Comparison of ENCODE assay signal across 12 cellular contexts in the genomic region with DNA sequence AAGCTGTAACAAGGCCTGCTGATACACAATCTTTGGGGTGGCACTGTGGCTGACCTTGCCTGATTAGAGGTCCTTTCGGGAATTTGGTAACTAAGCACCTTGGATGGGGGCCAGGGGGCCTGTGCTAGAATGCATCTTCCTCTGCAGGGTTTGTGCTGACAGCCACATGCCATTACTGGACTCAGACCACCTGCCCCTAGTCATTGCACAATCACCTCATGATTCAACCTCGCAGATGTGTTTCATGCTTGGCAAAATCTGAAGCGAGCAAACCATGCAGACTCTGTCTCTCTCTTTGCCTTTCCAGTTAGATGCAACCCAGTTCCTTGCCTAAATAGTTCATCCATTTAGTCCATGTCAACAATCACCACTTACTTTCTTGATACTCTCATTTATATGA.
DNase-seq lines count a peak whose midpoint lies in the region; ATAC-seq and TF ChIP-seq lines count a peak whose summit lies in the region.
"Had no signal": no experiment of that assay in that cellular context is flagged by ENCODE, and none has a peak within 500 bp of the region (broad histone marks: within the 10 kb centered on the region; RNA-seq: fewer than 3 reads in every experiment).

No MANE protein-coding gene starts in this region.

- H4K91ac ChIP-seq in IMR-90 (ENCODE audit: insufficient read depth, low read depth, low read length), result no peak overlapping the region

- TF ChIP-seq CTCF in IMR-90 (conservative IDR thresholded peaks at IDR 0.05; ENCODE audit: low read depth, low read length) (no peak), choroid plexus epithelial cell (conservative IDR thresholded peaks at IDR 0.05; ENCODE audit: low read depth, low read length) (no peak)

- H3K9ac ChIP-seq in IMR-90 (ENCODE audit: low read depth, low read length), result no peak overlapping the region

- no peak overlapping the region for H2BK20ac ChIP-seq in IMR-90 (ENCODE audit: low read depth, low read length)

- no peak overlapping the region for H3K27ac Mint-ChIP-seq in stimulated activated naive B cell treated with anti-CD40 and anti-IgM and Interleukin-4, amounts not matched to agents 10 μg/mL and 1 μg/mL and 100 μg/mL, for 72 hours
- H3K27ac Mint-ChIP-seq: activated naive CD8-positive, alpha-beta T cell; T-helper 2 cell treated with Interferon-gamma antibody and Interleukin-4, amounts not matched to agents 5 μg/mL and 100 μg/mL, for 36 hours had no signal

- no peaks in the 10 kb centered on the region for H3K79me2 ChIP-seq in ACC112 (ENCODE audit: control insufficient read depth, insufficient read depth, low read length, unreplicated experiment)

- no peak overlapping the region for H3K23ac ChIP-seq in IMR-90 (ENCODE audit: low read depth, low read length)

- no peak overlapping the region; the same call in 1 of the 2 replicates for H3K4me2 ChIP-seq in IMR-90 (ENCODE audit: low read depth, low read length)

- BruUV-seq in IMR-90 (replicated peaks; lab: Mats Ljungman, UMichigan), result no TSS peak

- no peaks in the 10 kb centered on the region for H3K36me3 ChIP-seq in ACC112 (ENCODE audit: insufficient read depth, low read length)
- no peaks in the 10 kb centered on the region for H3K36me3 ChIP-seq in IMR-90 (ENCODE audit: control insufficient read depth, insufficient read depth, low read length)
- H3K36me3 ChIP-seq: BE2C had no signal

- intact Hi-C loops in IMR-90 (cut with micrococcal nuclease), result no loop called here

- no peak overlapping the region for H3K18ac ChIP-seq in IMR-90 (ENCODE audit: low read depth, low read length)

- H3K4me1 ChIP-seq in ACC112 (ENCODE audit: control insufficient read depth, insufficient read depth, low read length, unreplicated experiment) (peaks cover 19% of the 10 kb centered on the region), IMR-90 (ENCODE audit: control insufficient read depth, insufficient read depth, low read length) (peaks cover 15% of the 10 kb centered on the region)
- H3K4me1 ChIP-seq: BE2C had no signal

- TF ChIP-seq RAD21 in IMR-90 (IDR thresholded peaks at IDR 0.05; ENCODE audit: low read length), result no peak

- H3K14ac ChIP-seq in IMR-90 (replicated peaks; ENCODE audit: low read depth, low read length), result no peak overlapping the region

- DNase-seq in IMR-90 (peak; percentile 93), choroid plexus epithelial cell (ENCODE audit: low read depth) (peak; percentile 89), kidney tubule cell (ENCODE audit: low spot score) (peak; percentile 79), NCI-H2107 (lab: John Stamatoyannopoulos, UW) (no peak)
- DNase-seq in stimulated activated naive B cell treated with anti-CD40 and anti-IgM and Interleukin-4, amounts not matched to agents 10 μg/mL and 1 μg/mL and 100 μg/mL, for 72 hours, result no peak
- DNase-seq: BE2C, NCI-H2029 had no signal

- no peak for TF ChIP-seq POLR2A in IMR-90 (IDR thresholded peaks at IDR 0.05; ENCODE audit: low read depth, low read length)

- H3K4me3 ChIP-seq in ACC112 (ENCODE audit: low read depth, low read length) (no peak overlapping the region), IMR-90 (ENCODE audit: insufficient read depth, low read depth, low read length) (no peak overlapping the region), choroid plexus epithelial cell (ENCODE audit: low read depth, low read length) (no peak overlapping the region)

- no peak overlapping the region for H2AK5ac ChIP-seq in IMR-90 (ENCODE audit: low read depth, low read length)

- 17% methylated on average over 2 of the region's 3 CpGs; no CpG with 5 or more reads in 1 of the 2 experiments for WGBS in IMR-90 (ENCODE audit: extremely low coverage in 2 of 2, insufficient read length in 1 of 2), 2 experiments

- H3K4ac ChIP-seq in IMR-90 (ENCODE audit: low read depth, low read length), result no peak overlapping the region

- H3K27me3 Mint-ChIP-seq in stimulated activated naive B cell treated with anti-CD40 and anti-IgM and Interleukin-4, amounts not matched to agents 10 μg/mL and 1 μg/mL and 100 μg/mL, for 72 hours, result peaks cover 13 to 30% of the 10 kb centered on the region in 2 donors
- H3K27me3 Mint-ChIP-seq: activated naive CD8-positive, alpha-beta T cell had no signal

- H3K4me3 Mint-ChIP-seq in stimulated activated naive B cell treated with anti-CD40 and anti-IgM and Interleukin-4, amounts not matched to agents 10 μg/mL and 1 μg/mL and 100 μg/mL, for 72 hours, result no peak overlapping the region
- H3K4me3 Mint-ChIP-seq: activated naive CD8-positive, alpha-beta T cell; T-helper 2 cell treated with Interferon-gamma antibody and Interleukin-4, amounts not matched to agents 5 μg/mL and 100 μg/mL, for 36 hours had no signal

- no peak overlapping the region for H3K56ac ChIP-seq in IMR-90 (ENCODE audit: extremely low read depth, insufficient read depth, low read length)

- no peaks in the 10 kb centered on the region for H4K20me1 ChIP-seq in IMR-90 (ENCODE audit: insufficient read depth, low read length)

- dilution Hi-C loops in IMR-90 (cut with HindIII; ENCODE audit: low sequenced_read_pairs, unreplicated experiment), result no loop called here

- H3K27me3 ChIP-seq in ACC112 (ENCODE audit: insufficient read depth, low read length) (peaks cover 7% of the 10 kb centered on the region; the same call in 1 of the 2 replicates), IMR-90 (ENCODE audit: control insufficient read depth, insufficient read depth, low read length) (peaks cover 13% of the 10 kb centered on the region)
- H3K27me3 ChIP-seq: BE2C had no signal

- no peak overlapping the region for H2AFZ ChIP-seq in ACC112 (ENCODE audit: low read length, unreplicated experiment)
- no peak overlapping the region for H2AFZ ChIP-seq in IMR-90 (replicated peaks; ENCODE audit: low read length, poor library complexity)

- H3K27ac ChIP-seq in ACC112 (ENCODE audit: low read depth, low read length) (0 out of 2 replicates have a peak overlapping the region, but pooled peaks have one; percentile 30), IMR-90 (ENCODE audit: insufficient read depth, low read length) (peak overlapping the region; percentile 10; the same call in 1 of the 2 replicates)

- H2BK15ac ChIP-seq in IMR-90 (ENCODE audit: low read depth, low read length), result no peak overlapping the region

- ATAC-seq in IMR-90 (ENCODE audit: low read depth) (peak; percentile 69), GM21447 (IDR thresholded peaks at IDR 0.05; ENCODE audit: unreplicated experiment) (no peak), GM18502 (IDR thresholded peaks at IDR 0.05; ENCODE audit: poor library complexity, unreplicated experiment) (no peak)
- no peak for ATAC-seq in stimulated activated naive B cell treated with anti-CD40 and anti-IgM and Interleukin-4, amounts not matched to agents 10 μg/mL and 1 μg/mL and 100 μg/mL, for 72 hours (replicated peaks)

- H3K4me1 Mint-ChIP-seq in stimulated activated naive B cell treated with anti-CD40 and anti-IgM and Interleukin-4, amounts not matched to agents 10 μg/mL and 1 μg/mL and 100 μg/mL, for 72 hours, result peaks cover 0 to 2% of the 10 kb centered on the region in 2 donors

- H4K8ac ChIP-seq in IMR-90 (ENCODE audit: low read depth in 2 of 2, low read length in 2 of 2), result no peak overlapping the region; a peak in 1 of 4 replicates

- no peaks in the 10 kb centered on the region for H3K9me3 Mint-ChIP-seq in stimulated activated naive B cell treated with anti-CD40 and anti-IgM and Interleukin-4, amounts not matched to agents 10 μg/mL and 1 μg/mL and 100 μg/mL, for 72 hours
- H3K9me3 Mint-ChIP-seq: T-helper 2 cell treated with Interferon-gamma antibody and Interleukin-4, amounts not matched to agents 5 μg/mL and 100 μg/mL, for 36 hours had no signal

- POLR2A ChIA-PET in IMR-90 (lab: Charles Lee; ENCODE audit: unreplicated experiment), result no interaction called here

- H2BK5ac ChIP-seq in IMR-90 (ENCODE audit: low read depth, low read length, poor library complexity, severe bottlenecking), result no peak overlapping the region

- H2BK120ac ChIP-seq in IMR-90 (ENCODE audit: low read depth, low read length), result no peak overlapping the region

- H4K5ac ChIP-seq in IMR-90 (ENCODE audit: low read depth, low read length), result no peak overlapping the region

- CTCF ChIA-PET in IMR-90 (lab: Yijun Ruan, JAX), result interaction anchor here (0.5 kb wide), 1 partner anchor 577 kb away, joined by 4 read pairs; no protein-coding TSS in a partner anchor

- H3K9me1 ChIP-seq in IMR-90 (ENCODE audit: insufficient read depth, low read length), result no peaks in the 10 kb centered on the region

- no peak overlapping the region for H2AK9ac ChIP-seq in IMR-90 (replicated peaks; ENCODE audit: low read depth, low read length, poor library complexity)

- in situ Hi-C loops in IMR-90 (cut with MboI; ENCODE audit: low sequenced_read_pairs), result no loop called here

- H3K79me1 ChIP-seq in IMR-90 (ENCODE audit: low read depth in 1 of 2, low read length in 2 of 2), result no peaks in the 10 kb centered on the region

- H3K9me3 ChIP-seq in IMR-90 (ENCODE audit: control insufficient read depth, insufficient read depth, low read length), result no peaks in the 10 kb centered on the region
- H3K9me3 ChIP-seq: BE2C had no signal

- no peaks in the 10 kb centered on the region for H3K36me3 Mint-ChIP-seq in stimulated activated naive B cell treated with anti-CD40 and anti-IgM and Interleukin-4, amounts not matched to agents 10 μg/mL and 1 μg/mL and 100 μg/mL, for 72 hours
- H3K36me3 Mint-ChIP-seq: activated naive CD8-positive, alpha-beta T cell had no signal

TF ChIP-seq in IMR-90, 13 proteins besides CTCF, POLR2A, EP300 and RAD21 (continues in another document):
- TF ChIP-seq CEBPB (IDR thresholded peaks at IDR 0.05; ENCODE audit: low read depth, low read length), result peak; percentile 98
- no peak for TF ChIP-seq NFE2L2 (IDR thresholded peaks at IDR 0.05; ENCODE audit: low read depth, low read length)
- no peak for TF ChIP-seq MXI1 (IDR thresholded peaks at IDR 0.05; ENCODE audit: borderline replicate concordance, low read depth, low read length)
- TF ChIP-seq FOS (IDR thresholded peaks at IDR 0.05; ENCODE audit: low read depth, low read length), result no peak
- no peak for TF ChIP-seq BHLHE40 (IDR thresholded peaks at IDR 0.05; ENCODE audit: low read depth, low read length)
- no peak for TF ChIP-seq MAFK (IDR thresholded peaks at IDR 0.05; ENCODE audit: low read depth, low read length)
- no peak for TF ChIP-seq CHD1 (IDR thresholded peaks at IDR 0.05; ENCODE audit: low read depth, low read length)
- peak; percentile 41; the same call in 1 of the 2 replicates for TF ChIP-seq USF2 (IDR thresholded peaks at IDR 0.05; ENCODE audit: low read depth, low read length)
- no peak for TF ChIP-seq SMC3 (IDR thresholded peaks at IDR 0.05; ENCODE audit: low read depth, low read length)
- TF ChIP-seq RFX5 (IDR thresholded peaks at IDR 0.05; ENCODE audit: low read depth, low read length), result no peak

Comparison
In these comparisons a context has a peak if more than half of its experiments do, and no peak if none do; other contexts are left out.
1. DNase-seq: peak in IMR-90 (single experiment), choroid plexus epithelial cell (single experiment) and kidney tubule cell (single experiment); none in NCI-H2107 (single experiment) and stimulated activated naive B cell treated with anti-CD40 and anti-IgM and Interleukin-4, amounts not matched to agents 10 μg/mL and 1 μg/mL and 100 μg/mL, for 72 hours (single experiment).